In the genomic region with DNA sequence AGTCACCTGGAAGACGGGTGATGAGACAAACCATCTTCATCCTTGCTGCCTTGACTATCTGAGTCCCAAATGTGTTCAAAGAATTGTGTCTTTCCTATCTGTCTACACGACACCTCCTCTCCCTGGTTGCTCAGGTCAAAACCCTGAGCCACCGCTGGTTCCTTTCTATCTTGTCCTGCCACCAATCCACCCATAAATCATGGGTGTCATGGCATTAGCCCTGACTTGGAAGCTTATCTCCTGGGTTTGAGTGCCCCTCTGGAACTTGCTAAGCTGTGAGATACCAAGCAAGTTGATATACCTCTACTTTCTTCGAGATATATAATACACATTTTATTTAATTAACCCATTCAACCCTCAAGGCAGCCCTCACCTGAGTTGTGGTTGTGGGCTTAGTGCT, we compare ENCODE assay signal across 1 cellular context.
TF ChIP-seq lines count a peak whose summit lies in the region.

No MANE protein-coding gene starts in this region.

TF ChIP-seq in H1, 55 proteins besides CTCF, POLR2A, EP300 and RAD21 (continued from another document):
- TF ChIP-seq PHF8 (conservative IDR thresholded peaks at IDR 0.05; ENCODE audit: low read depth, low read length) = no peak
- no peak for TF ChIP-seq HDAC6 (IDR thresholded peaks at IDR 0.05; ENCODE audit: low read depth, low read length)
- no peak for TF ChIP-seq POU5F1 (IDR thresholded peaks at IDR 0.05; ENCODE audit: low read depth, low read length)
- no peak for TF ChIP-seq KDM5A (IDR thresholded peaks at IDR 0.05; ENCODE audit: low read length)
- TF ChIP-seq SAP30 (IDR thresholded peaks at IDR 0.05; ENCODE audit: insufficient read depth, insufficient replicate concordance, low read length) = no peak
- no peak for TF ChIP-seq CEBPB (IDR thresholded peaks at IDR 0.05; ENCODE audit: low read depth, low read length)
- TF ChIP-seq, protein P1, sequence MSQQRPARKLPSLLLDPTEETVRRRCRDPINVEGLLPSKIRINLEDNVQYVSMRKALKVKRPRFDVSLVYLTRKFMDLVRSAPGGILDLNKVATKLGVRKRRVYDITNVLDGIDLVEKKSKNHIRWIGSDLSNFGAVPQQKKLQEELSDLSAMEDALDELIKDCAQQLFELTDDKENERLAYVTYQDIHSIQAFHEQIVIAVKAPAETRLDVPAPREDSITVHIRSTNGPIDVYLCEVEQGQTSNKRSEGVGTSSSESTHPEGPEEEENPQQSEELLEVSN (IDR thresholded peaks at IDR 0.05) = no peak
- no peak for TF ChIP-seq CBX8 (IDR thresholded peaks at IDR 0.05; ENCODE audit: borderline replicate concordance, low read depth, low read length)
TF ChIP-seq in H1: peak in this region for 0.
